ENCODE assay signal across 12 cellular contexts in genomic region chr16:12059216-12059769, GRCh38.
DNase-seq lines count a peak whose midpoint lies in the region; ATAC-seq, FAIRE-seq and TF ChIP-seq lines count a peak whose summit lies in the region.
"Had no signal": no experiment of that assay in that cellular context is flagged by ENCODE, and none has a peak within 500 bp of the region (broad histone marks: within the 10 kb centered on the region; RNA-seq: fewer than 3 reads in every experiment).

No MANE protein-coding gene starts in this region.

- no peaks in the 10 kb centered on the region for H3K9me3 Mint-ChIP-seq in T-cell
- no peaks in the 10 kb centered on the region for H3K9me3 Mint-ChIP-seq in mesothelial cell of epicardium
- H3K9me3 Mint-ChIP-seq: nephron progenitor cell; T-helper 1 cell treated with Interleukin-12 subunit alpha and Interleukin-12 subunit beta and Interleukin-4 antibody, amounts not matched to agents 30 μg/mL and 1 μg/mL, for 36 hours had no signal

- peak in 2 of 4 experiments; percentile 23 to 36 for ATAC-seq in T-cell (replicated peaks in 1 of 4)

- H3K4me3 Mint-ChIP-seq in T-cell (no peak overlapping the region), mesothelial cell of epicardium (no peak overlapping the region)
- H3K4me3 Mint-ChIP-seq: nephron progenitor cell; T-helper 1 cell treated with Interleukin-12 subunit alpha and Interleukin-12 subunit beta and Interleukin-4 antibody, amounts not matched to agents 30 μg/mL and 1 μg/mL, for 36 hours had no signal

- H3K27me3 Mint-ChIP-seq in T-cell, result no peaks in the 10 kb centered on the region
- H3K27me3 Mint-ChIP-seq in mesothelial cell of epicardium (ENCODE audit: low read depth), result no peaks in the 10 kb centered on the region

- peak; percentile 60 for FAIRE-seq in GM18507 (lab: Jason Lieb, UNC)

- no peaks in the 10 kb centered on the region for H3K36me3 ChIP-seq in uterus
- H3K36me3 ChIP-seq in H7 (replicated peaks; ENCODE audit: control insufficient read depth, insufficient read depth, low read length), result no peaks in the 10 kb centered on the region; the same call in 1 of the 2 replicates
- H3K36me3 ChIP-seq: adrenal gland had no signal

- in situ Hi-C loops in ACHN (cut with HindIII; ENCODE audit: low pct_ligation_motif_present, low pct_unique_long_range_greater_than_20kb, low sequenced_read_pairs), result no loop called here

- H3K9me3 ChIP-seq in uterus, result no peaks in the 10 kb centered on the region
- H3K9me3 ChIP-seq: adrenal gland had no signal

- TF ChIP-seq POLR2A in uterus (IDR thresholded peaks at IDR 0.05), result no peak

- POLR2A ChIA-PET in T-cell (lab: Charles Lee) (no interaction called here), GM10248 (lab: Yijun Ruan, JAX) (interaction anchor here (0.6 kb wide), 2 partner anchors 17 to 116 kb away, joined by 7 read pairs; no protein-coding TSS in a partner anchor)

- TF ChIP-seq CTCF in mesothelial cell of epicardium (IDR thresholded peaks at IDR 0.05; ENCODE audit: unreplicated experiment) (no peak), uterus (IDR thresholded peaks at IDR 0.05) (no peak), GM10248 (IDR thresholded peaks at IDR 0.05; ENCODE audit: control extremely low read depth, extremely low read depth, low read depth, missing control alignments) (no peak)

- H3K27me3 ChIP-seq in uterus (no peaks in the 10 kb centered on the region), H7 (ENCODE audit: control insufficient read depth, insufficient read depth, low read length) (no peaks in the 10 kb centered on the region)
- H3K27me3 ChIP-seq: adrenal gland had no signal

- H3K4me1 ChIP-seq in uterus, result no peaks in the 10 kb centered on the region

- peak; percentile 47 for DNase-seq in ACHN
- no peak for DNase-seq in GM18507 (ENCODE audit: extremely low spot score, insufficient read length, low read depth)
- no peak for DNase-seq in T-cell
- DNase-seq in mesothelial cell of epicardium (ENCODE audit: low spot score in 2 of 2, unreplicated experiment in 2 of 2), result no peak
- no peak for DNase-seq in uterus
- DNase-seq in NCI-H446 treated with DMSO at 0.1 percent for 48 hours (lab: John Stamatoyannopoulos, UW), result no peak
- no peak for DNase-seq in GM10248 (ENCODE audit: extremely low spot score)
- DNase-seq in H7, result no peak
- DNase-seq: adrenal gland, cortex of kidney, nephron progenitor cell had no signal

- H3K27ac ChIP-seq in uterus, result no peak overlapping the region
- H3K27ac ChIP-seq: adrenal gland had no signal

- H3K4me3 ChIP-seq in uterus (no peak overlapping the region), H7 (ENCODE audit: insufficient read depth, low read depth, low read length) (no peak overlapping the region)
- H3K4me3 ChIP-seq: adrenal gland had no signal

- H3K27ac Mint-ChIP-seq in T-cell, result peak overlapping the region; percentile 37 to 86
- H3K27ac Mint-ChIP-seq in mesothelial cell of epicardium, result peak overlapping the region; percentile 43
- H3K27ac Mint-ChIP-seq: T-helper 1 cell treated with Interleukin-12 subunit alpha and Interleukin-12 subunit beta and Interleukin-4 antibody, amounts not matched to agents 30 μg/mL and 1 μg/mL, for 36 hours had no signal

- intact Hi-C loops in uterus (cut with DNase I; ENCODE audit: low total_unique reads), result no loop called here

- CTCF ChIA-PET in T-cell (lab: Charles Lee) (no interaction called here), GM10248 (lab: Yijun Ruan, JAX) (interaction anchor here (1.0 to 5.4 kb wide), 3 partner anchors 8 to 110 kb away, joined by 4 to 33 read pairs (median 4); no protein-coding TSS in a partner anchor)

- H3K36me3 Mint-ChIP-seq in T-cell (peaks cover 21% of the 10 kb centered on the region), mesothelial cell of epicardium (no peaks in the 10 kb centered on the region)

- peaks cover 15 to 20% (median 16%) of the 10 kb centered on the region in 3 donors for H3K4me1 Mint-ChIP-seq in T-cell
- peaks cover 4% of the 10 kb centered on the region for H3K4me1 Mint-ChIP-seq in mesothelial cell of epicardium
